ENCODE assay signal across 17 cellular contexts in the genomic region with DNA sequence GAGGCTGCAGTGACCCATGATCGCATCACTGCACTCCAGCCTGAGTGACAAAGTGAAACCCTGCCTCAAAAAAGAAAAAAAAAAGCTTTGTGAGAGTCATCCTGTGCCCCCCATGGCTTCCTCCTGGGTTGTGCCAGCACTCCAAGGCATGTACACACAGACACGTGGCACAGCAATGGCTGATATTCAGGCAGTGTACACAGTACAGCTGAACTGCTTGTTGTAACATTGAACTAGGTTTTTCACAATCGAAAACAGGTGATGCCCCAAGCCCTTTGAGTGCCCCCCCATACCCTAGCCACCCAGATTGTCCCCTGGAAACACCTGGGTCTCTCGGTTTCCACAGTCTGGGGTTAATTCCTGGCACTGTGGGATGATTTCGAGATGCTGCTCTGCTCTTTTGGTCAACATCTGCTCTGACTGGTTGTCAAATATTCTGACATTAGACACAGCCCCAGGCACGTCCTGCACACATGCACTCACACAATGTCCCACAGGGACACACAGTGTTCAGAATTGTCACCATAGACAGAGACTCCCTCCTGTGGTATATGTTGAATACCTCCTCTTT. TPM values are rescaled to one million over a fixed set of nuclear protein-coding genes. Genes with fewer than 3 reads are reported as not detected.
DNase-seq lines count a peak whose midpoint lies in the region; ATAC-seq and TF ChIP-seq lines count a peak whose summit lies in the region.
"Had no signal": no experiment of that assay in that cellular context is flagged by ENCODE, and none has a peak within 500 bp of the region (broad histone marks: within the 10 kb centered on the region; RNA-seq: fewer than 3 reads in every experiment).

No MANE protein-coding gene starts in this region.

- CTCF ChIA-PET in activated CD8-positive, alpha-beta memory T cell treated with anti-CD3 and anti-CD28 coated beads, Interleukin-2, amount 10 ng/mL, durations not matched to agents 7 days and 5 days (lab: Charles Lee), result interaction anchor here (1.6 to 2.0 kb wide), 2 partner anchors 9 to 23 kb away, joined by 5 to 7 read pairs; no protein-coding TSS in a partner anchor

- peaks cover 12% of the 10 kb centered on the region for H3K36me3 Mint-ChIP-seq in activated CD8-positive, alpha-beta memory T cell treated with anti-CD3 and anti-CD28 coated beads, Interleukin-2, amount 10 ng/mL, durations not matched to agents 7 days and 5 days
- peaks cover 11% of the 10 kb centered on the region; the same call in 1 of the 2 replicates for H3K36me3 Mint-ChIP-seq in HFFc6 (ENCODE audit: low read depth)
- peaks cover 7% of the 10 kb centered on the region for H3K36me3 Mint-ChIP-seq in glutamatergic neuron (ENCODE audit: unreplicated experiment)

- no peak overlapping the region for H3K4me3 ChIP-seq in sigmoid colon
- H3K4me3 ChIP-seq: left lung, ovary, thoracic aorta had no signal

- H3K36me3 ChIP-seq in sigmoid colon, result peaks cover 0 to 34% (median 11%) of the 10 kb centered on the region in 4 donors
- H3K36me3 ChIP-seq: ovary had no signal

- peak; percentile 37 for ATAC-seq in activated CD8-positive, alpha-beta memory T cell treated with anti-CD3 and anti-CD28 coated beads, Interleukin-2, amount 10 ng/mL, durations not matched to agents 7 days and 5 days
- peak; percentile 52 for ATAC-seq in GM21737 (IDR thresholded peaks at IDR 0.05; ENCODE audit: unreplicated experiment)
- peak; percentile 43 for ATAC-seq in HG03521 (IDR thresholded peaks at IDR 0.05; ENCODE audit: unreplicated experiment)
- ATAC-seq: left lung had no signal

- no peak for TF ChIP-seq POLR2A in sigmoid colon (IDR thresholded peaks at IDR 0.05)

- H3K4me1 Mint-ChIP-seq in activated CD8-positive, alpha-beta memory T cell treated with anti-CD3 and anti-CD28 coated beads, Interleukin-2, amount 10 ng/mL, durations not matched to agents 7 days and 5 days, result peaks cover 11% of the 10 kb centered on the region
- peaks cover 7% of the 10 kb centered on the region for H3K4me1 Mint-ChIP-seq in HFFc6 (ENCODE audit: low read depth)
- H3K4me1 Mint-ChIP-seq in glutamatergic neuron (ENCODE audit: low read depth, unreplicated experiment), result no peaks in the 10 kb centered on the region

- no peak for DNase-seq in activated CD8-positive, alpha-beta memory T cell treated with anti-CD3 and anti-CD28 coated beads, Interleukin-2, amount 10 ng/mL, durations not matched to agents 7 days and 5 days
- DNase-seq in activated CD8-positive, alpha-beta memory T cell treated with anti-CD3 and anti-CD28 coated beads for 24 hours, result no peak
- DNase-seq in sigmoid colon (peak; percentile 14), HFFc6 (no peak), glutamatergic neuron (no peak), NCI-H187 treated with DMSO at 0.1 percent for 48 hours (lab: John Stamatoyannopoulos, UW) (no peak)
- DNase-seq: EL; left lung; NCI-H2029 treated with DMSO at 0.1 percent for 48 hours; ovary; stimulated activated CD4-positive, alpha-beta T cell treated with anti-CD3 and anti-CD28 coated beads, Interleukin-2, amount 100 ng/mL, for 48 hours had no signal

- H3K4me1 ChIP-seq in sigmoid colon, result no peaks in the 10 kb centered on the region
- H3K4me1 ChIP-seq: left lung had no signal

- intact Hi-C loops in sigmoid colon (cut with DNase I), result no loop called here

- H3K4me3 Mint-ChIP-seq in activated CD8-positive, alpha-beta memory T cell treated with anti-CD3 and anti-CD28 coated beads, Interleukin-2, amount 10 ng/mL, durations not matched to agents 7 days and 5 days, result no peak overlapping the region
- H3K4me3 Mint-ChIP-seq in HFFc6 (no peak overlapping the region), glutamatergic neuron (ENCODE audit: unreplicated experiment) (no peak overlapping the region)

- TF ChIP-seq EP300 in sigmoid colon (IDR thresholded peaks at IDR 0.05), result no peak

- no peaks in the 10 kb centered on the region for H3K9me3 ChIP-seq in sigmoid colon
- H3K9me3 ChIP-seq: left lung, ovary, thoracic aorta had no signal

- H3K27ac ChIP-seq in sigmoid colon, result no peak overlapping the region
- H3K27ac ChIP-seq: left lung, ovary, thoracic aorta had no signal

- no peaks in the 10 kb centered on the region for H3K27me3 ChIP-seq in sigmoid colon
- H3K27me3 ChIP-seq: left lung, ovary had no signal

- H3K27ac Mint-ChIP-seq in activated CD8-positive, alpha-beta memory T cell treated with anti-CD3 and anti-CD28 coated beads, Interleukin-2, amount 10 ng/mL, durations not matched to agents 7 days and 5 days, result no peak overlapping the region
- H3K27ac Mint-ChIP-seq in HFFc6, result no peak overlapping the region
- no peak overlapping the region for H3K27ac Mint-ChIP-seq in glutamatergic neuron (ENCODE audit: unreplicated experiment)

- TF ChIP-seq CTCF in sigmoid colon (IDR thresholded peaks at IDR 0.05) (no peak), HFFc6 (IDR thresholded peaks at IDR 0.05) (no peak), glutamatergic neuron (IDR thresholded peaks at IDR 0.05; ENCODE audit: partially characterized antibody, unreplicated experiment) (no peak)

- no peaks in the 10 kb centered on the region for H3K27me3 Mint-ChIP-seq in activated CD8-positive, alpha-beta memory T cell treated with anti-CD3 and anti-CD28 coated beads, Interleukin-2, amount 10 ng/mL, durations not matched to agents 7 days and 5 days
- H3K27me3 Mint-ChIP-seq in HFFc6 (ENCODE audit: insufficient read depth), result peaks cover 1% of the 10 kb centered on the region
- peaks cover 2% of the 10 kb centered on the region for H3K27me3 Mint-ChIP-seq in glutamatergic neuron (ENCODE audit: unreplicated experiment)

- no peaks in the 10 kb centered on the region for H3K9me3 Mint-ChIP-seq in activated CD8-positive, alpha-beta memory T cell treated with anti-CD3 and anti-CD28 coated beads, Interleukin-2, amount 10 ng/mL, durations not matched to agents 7 days and 5 days (ENCODE audit: low read depth)
- no peaks in the 10 kb centered on the region for H3K9me3 Mint-ChIP-seq in HFFc6
- H3K9me3 Mint-ChIP-seq in glutamatergic neuron (ENCODE audit: unreplicated experiment), result peaks cover 6% of the 10 kb centered on the region

- WGBS in sigmoid colon, 2 donors, result 68 to 80% methylated on average over 6 of the region's 6 CpGs

RNA-seq across cellular contexts. Expression of a gene that starts 9.2 kb away (rescaled TPM):
- total RNA-seq in activated CD8-positive, alpha-beta memory T cell treated with anti-CD3 and anti-CD28 coated beads, Interleukin-2, amount 10 ng/mL, durations not matched to agents 7 days and 5 days, result not detected
- not detected for total RNA-seq in sigmoid colon
- 1,000 to 10,000 TPM in 1 of 3 donors, 100 to 1,000 TPM in 1, 10 to 100 TPM in 1; 26.4 to 1,105 (median 121) TPM for polyA plus RNA-seq in sigmoid colon
- total RNA-seq in HFFc6 (2021; fragmentation: NEBNext Ultra II Directional; extraction: Animal tissue kit (Norgen Biotek cat#: 25700)), result not detected
- total RNA-seq in glutamatergic neuron (ENCODE audit: unreplicated experiment), result not detected
- total RNA-seq: chondrocyte, fibroblast of villous mesenchyme, HT-29, left lung, ovary, thoracic aorta had no signal
- polyA plus RNA-seq: ovary had no signal

RNA-seq across cellular contexts. Expression of a gene that starts 15.3 kb away (rescaled TPM):
- 10 to 100 TPM; 74.9 to 81.0 TPM for total RNA-seq in activated CD8-positive, alpha-beta memory T cell treated with anti-CD3 and anti-CD28 coated beads, Interleukin-2, amount 10 ng/mL, durations not matched to agents 7 days and 5 days
- 100 to 1,000 TPM in 3 of 4 donors, 10 to 100 TPM in 1; 93.3 to 164 (median 135) TPM for total RNA-seq in sigmoid colon
- 100 to 1,000 TPM; 105 to 243 (median 198) TPM for polyA plus RNA-seq in sigmoid colon
- total RNA-seq in HFFc6 (2021; fragmentation: NEBNext Ultra II Directional; extraction: Animal tissue kit (Norgen Biotek cat#: 25700)), result 10 to 100 TPM; 22.5 to 31.3 (median 27.6) TPM
- total RNA-seq in glutamatergic neuron (ENCODE audit: unreplicated experiment), result 92.5 TPM

RNA-seq across cellular contexts. Expression of a gene that starts 15.7 kb away (rescaled TPM):
- 100 to 1,000 TPM; 114 to 130 TPM for total RNA-seq in activated CD8-positive, alpha-beta memory T cell treated with anti-CD3 and anti-CD28 coated beads, Interleukin-2, amount 10 ng/mL, durations not matched to agents 7 days and 5 days
- total RNA-seq in sigmoid colon (10 to 100 TPM; 54.6 to 79.6 (median 64.3) TPM), glutamatergic neuron (ENCODE audit: unreplicated experiment) (61.7 TPM)
- polyA plus RNA-seq in sigmoid colon, result 100 to 1,000 TPM in 2 of 3 donors, 10 to 100 TPM in 1; 80.6 to 307 (median 183) TPM
- total RNA-seq in HFFc6 (2021; fragmentation: NEBNext Ultra II Directional; extraction: Animal tissue kit (Norgen Biotek cat#: 25700)), result 10 to 100 TPM; 75.5 to 90.2 (median 78.8) TPM

RNA-seq across cellular contexts. Expression of a gene that starts 41.1 kb away (rescaled TPM):
- total RNA-seq in activated CD8-positive, alpha-beta memory T cell treated with anti-CD3 and anti-CD28 coated beads, Interleukin-2, amount 10 ng/mL, durations not matched to agents 7 days and 5 days, result 10 to 100 TPM; 46.3 to 48.1 TPM
- 10 to 100 TPM; 34.3 to 40.7 (median 38.6) TPM for total RNA-seq in sigmoid colon
- 10 to 100 TPM; 15.7 to 18.6 (median 17.7) TPM for polyA plus RNA-seq in sigmoid colon
- 10 to 100 TPM; 25.7 to 28.0 (median 27.8) TPM for total RNA-seq in HFFc6 (2021; fragmentation: NEBNext Ultra II Directional; extraction: Animal tissue kit (Norgen Biotek cat#: 25700))
- total RNA-seq in glutamatergic neuron (ENCODE audit: unreplicated experiment), result 37.5 TPM
